Comparison of ENCODE assay signal across 10 cellular contexts in genomic region chr6:42708096-42708495, GRCh38. TPM values are rescaled to one million over a fixed set of nuclear protein-coding genes. Genes with fewer than 3 reads are reported as not detected.
"Had no signal": no experiment of that assay in that cellular context is flagged by ENCODE, and none has a peak within 500 bp of the region (broad histone marks: within the 10 kb centered on the region; RNA-seq: fewer than 3 reads in every experiment).

No MANE protein-coding gene starts in this region.

- H3K4me3 ChIP-seq: GM23248, HAP-1 had no signal

- FAIRE-seq: HTR-8/SVneo had no signal

- DNase-seq: GM23248, GOT3, H7, HFFc6 had no signal

- H2AFZ ChIP-seq: GM23248 had no signal

- ATAC-seq: HCT116 had no signal

- H3K9ac ChIP-seq: GM23248 had no signal

- H3K27ac ChIP-seq: GM23248 had no signal

- H3K36me3 ChIP-seq: HAP-1 had no signal

RNA-seq across cellular contexts. Expression of gene PRPH2, which starts 14.3 kb away (rescaled TPM):
- total RNA-seq: H4, HT-29 had no signal
- polyA plus RNA-seq: IgD-negative memory B cell had no signal
